In genomic region chr11:129836423-129836891, GRCh38 we compare ENCODE assay signal across 1 cellular context.
A peak's percentile ranks its signal among the peaks of the same experiment; 100 is the strongest.
TF ChIP-seq lines count a peak whose summit lies in the region.

No MANE protein-coding gene starts in this region.

TF ChIP-seq in endothelial cell of umbilical vein, 7 proteins besides CTCF, POLR2A, EP300 and RAD21:
- peak; percentile 35 for TF ChIP-seq FOS (IDR thresholded peaks at IDR 0.05; ENCODE audit: borderline replicate concordance, insufficient read depth, low read length)
- peak; percentile 78 for TF ChIP-seq GATA2 (IDR thresholded peaks at IDR 0.05; ENCODE audit: insufficient read depth, insufficient read length, low read depth, low read length)
